In genomic region chr9:91426123-91426745, GRCh38 we compare ENCODE assay signal across 8 cellular contexts. TPM values are rescaled to one million over a fixed set of nuclear protein-coding genes. Genes with fewer than 3 reads are reported as not detected.
DNase-seq lines count a peak whose midpoint lies in the region; ATAC-seq, FAIRE-seq and TF ChIP-seq lines count a peak whose summit lies in the region.

No MANE protein-coding gene starts in this region.

- peak; percentile 33 for FAIRE-seq in GM12892 (lab: Jason Lieb, UNC)

- no peak for ATAC-seq in T-cell (replicated peaks in 1 of 4)

- TF ChIP-seq CTCF in C4-2B (conservative IDR thresholded peaks at IDR 0.05) (peak; percentile 83), osteocyte (IDR thresholded peaks at IDR 0.05) (peak; percentile 68)

- H3K27ac Mint-ChIP-seq in osteocyte (ENCODE audit: unreplicated experiment) (no peak overlapping the region), T-cell (no peak overlapping the region)

- CTCF ChIA-PET in T-cell (lab: Charles Lee) = interaction anchor here (0.6 to 2.2 kb wide), 7 partner anchors 14 to 511 kb away, joined by 3 to 45 read pairs (median 7); no protein-coding TSS in a partner anchor

- H3K4me1 Mint-ChIP-seq in osteocyte (ENCODE audit: unreplicated experiment) (peaks cover 16% of the 10 kb centered on the region), T-cell (peaks cover 31 to 38% (median 37%) of the 10 kb centered on the region in 3 donors)

- no peak for DNase-seq in GM12892 (ENCODE audit: insufficient read length)
- peak; percentile 66 for DNase-seq in OCI-M1 (lab: John Stamatoyannopoulos, UW)
- DNase-seq in dermis microvascular lymphatic vessel endothelial cell (ENCODE audit: low read depth in 2 of 2) = peak; percentile 53 to 67
- DNase-seq in osteocyte (ENCODE audit: extremely low spot score, unreplicated experiment) = peak; percentile 7
- DNase-seq in NCI-H1048 (lab: John Stamatoyannopoulos, UW) = no peak
- DNase-seq in stimulated activated CD4-positive, alpha-beta T cell treated with anti-CD3 and anti-CD28 coated beads, Interleukin-2, amount 100 ng/mL, for 48 hours = no peak
- DNase-seq in T-cell = no peak

- H3K4me3 Mint-ChIP-seq in osteocyte (ENCODE audit: unreplicated experiment) (no peak overlapping the region), T-cell (peak overlapping the region in 1 of 3 donors; percentile 89)

- no peaks in the 10 kb centered on the region for H3K27me3 Mint-ChIP-seq in osteocyte (ENCODE audit: unreplicated experiment)
- H3K27me3 Mint-ChIP-seq in T-cell = peaks cover 8 to 17% of the 10 kb centered on the region in 2 donors

- no peak for TF ChIP-seq POLR2A in GM12892 (IDR thresholded peaks at IDR 0.05; ENCODE audit: low read depth, low read length)

- H3K9me3 Mint-ChIP-seq in osteocyte (ENCODE audit: unreplicated experiment) (no peaks in the 10 kb centered on the region), T-cell (no peaks in the 10 kb centered on the region)

- H3K27ac ChIP-seq in C4-2B = no peak overlapping the region

- no peaks in the 10 kb centered on the region for H3K36me3 Mint-ChIP-seq in osteocyte (ENCODE audit: unreplicated experiment)
- H3K36me3 Mint-ChIP-seq in T-cell = no peaks in the 10 kb centered on the region

- POLR2A ChIA-PET in T-cell (lab: Charles Lee) = interaction anchor here in 1 of 2 donors (0.5 to 0.6 kb wide), 2 partner anchors 19 to 54 kb away, joined by 3 to 7 read pairs; no protein-coding TSS in a partner anchor

RNA-seq across cellular contexts. Expression of gene NFIL3, which starts 2.6 kb away (rescaled TPM):
- 4.7 TPM for polyA plus RNA-seq in GM12892 (2012; ENCODE audit: missing spikeins)
- total RNA-seq in dermis microvascular lymphatic vessel endothelial cell (3.0 and 3.9 TPM in 2 replicates), osteocyte (23.9 and 24.0 TPM in 2 replicates), T-cell (10 to 100 TPM in 2 of 5 donors, 1 to 10 TPM in 3; 3.1 to 18.3 (median 3.9) TPM)

Comparison
In these comparisons a context has a peak if more than half of its experiments do, and no peak if none do; other contexts are left out.
1. DNase-seq: peak in OCI-M1 (single experiment), dermis microvascular lymphatic vessel endothelial cell (2 of 2) and osteocyte (single experiment); none in GM12892 (single experiment), NCI-H1048 (single experiment), stimulated activated CD4-positive, alpha-beta T cell treated with anti-CD3 and anti-CD28 coated beads, Interleukin-2, amount 100 ng/mL, for 48 hours (0 of 2) and T-cell (0 of 34).